Comparison of ENCODE assay signal across 15 cellular contexts in genomic region chr7:40978047-40978446, GRCh38.
A peak's percentile ranks its signal among the peaks of the same experiment; 100 is the strongest.
DNase-seq lines count a peak whose midpoint lies in the region; ATAC-seq lines count a peak whose summit lies in the region.
"Had no signal": no experiment of that assay in that cellular context is flagged by ENCODE, and none has a peak within 500 bp of the region (broad histone marks: within the 10 kb centered on the region; RNA-seq: fewer than 3 reads in every experiment).

No MANE protein-coding gene starts in this region.

- no peak overlapping the region for H3K23ac ChIP-seq in trophoblast cell (ENCODE audit: low read length)

- no peak overlapping the region for H3K4me3 ChIP-seq in trophoblast cell (ENCODE audit: low read depth, low read length)

- H3K9me3 ChIP-seq in trophoblast cell (ENCODE audit: insufficient read depth, low read depth, low read length), result peaks cover 3% of the 10 kb centered on the region

- no peak overlapping the region for H4K8ac ChIP-seq in trophoblast cell (ENCODE audit: low read depth, low read length)

- no peak overlapping the region for H2AFZ ChIP-seq in trophoblast cell (ENCODE audit: insufficient read depth, low read length, poor library complexity)

- no peak overlapping the region for H2AK5ac ChIP-seq in trophoblast cell (ENCODE audit: low read length)

- peaks cover 9% of the 10 kb centered on the region for H3K79me1 ChIP-seq in trophoblast cell (ENCODE audit: low read length)

- H3K4me1 ChIP-seq in trophoblast cell (ENCODE audit: control insufficient read depth in 1 of 2, insufficient read depth in 2 of 2, low read length in 2 of 2), result peaks cover 6 to 13% of the 10 kb centered on the region in 2 experiments

- DNase-seq in Daoy (ENCODE audit: low read depth) (peak; percentile 29), M059J (ENCODE audit: low read depth) (peak; percentile 8), astrocyte of the hippocampus (ENCODE audit: low read depth, low spot score) (peak; percentile 62), trophoblast cell (no peak), G401 (ENCODE audit: low spot score) (no peak)
- no peak for DNase-seq in stimulated activated CD4-positive, alpha-beta T cell treated with anti-CD3 and anti-CD28 coated beads, Interleukin-4, amount 100 ng/mL, for 4 hours
- DNase-seq: CD4-positive, CD25-positive, alpha-beta regulatory T cell; COR-L47; DMS53; NCI-H1417; NCI-H187 treated with DMSO at 0.1 percent for 48 hours; NCI-H2227 treated with DMSO at 0.1 percent for 48 hours; NCI-H510A treated with DMSO at 0.1 percent for 48 hours had no signal

- H2BK120ac ChIP-seq in trophoblast cell (ENCODE audit: insufficient read depth, low read length, poor library complexity), result no peak overlapping the region

- peak overlapping the region; percentile 15 for H2BK12ac ChIP-seq in trophoblast cell (ENCODE audit: low read length)

- no peak overlapping the region for H3K14ac ChIP-seq in trophoblast cell (ENCODE audit: low read length)

- in situ Hi-C loops in G401 (cut with HindIII; ENCODE audit: low sequenced_read_pairs), result no loop called here

- H2BK5ac ChIP-seq in trophoblast cell (ENCODE audit: low read depth, low read length, poor library complexity), result peak overlapping the region; percentile 16

- H3K36me3 ChIP-seq in trophoblast cell (ENCODE audit: control insufficient read depth in 1 of 2, insufficient read depth in 2 of 2, low read length in 2 of 2), result no peaks in the 10 kb centered on the region

- ATAC-seq in GM21576 (IDR thresholded peaks at IDR 0.05; ENCODE audit: unreplicated experiment), result no peak
- ATAC-seq: Panc1 had no signal

- no peak overlapping the region for H4K12ac ChIP-seq in trophoblast cell (ENCODE audit: low read depth, low read length)

- H3K79me2 ChIP-seq in trophoblast cell (ENCODE audit: control insufficient read depth, insufficient read depth, low read length, poor library complexity), result no peaks in the 10 kb centered on the region

- H3K4ac ChIP-seq in trophoblast cell (ENCODE audit: low read depth, low read length), result no peak overlapping the region

- no peak overlapping the region for H3K27ac ChIP-seq in trophoblast cell (ENCODE audit: low read depth, low read length)

- no peak overlapping the region for H3K4me2 ChIP-seq in trophoblast cell (ENCODE audit: low read length)

- H3K9ac ChIP-seq in trophoblast cell (ENCODE audit: low read length), result no peak overlapping the region

- H3K18ac ChIP-seq in trophoblast cell (ENCODE audit: low read length), result no peak overlapping the region

- WGBS in trophoblast cell (ENCODE audit: extremely low coverage, insufficient coverage, insufficient read length), result no CpG with 5 or more reads among the region's 1 CpG

- no peaks in the 10 kb centered on the region for H3K27me3 ChIP-seq in trophoblast cell (ENCODE audit: insufficient read depth, low read length)

- peak overlapping the region; percentile 38 for H4K91ac ChIP-seq in trophoblast cell (ENCODE audit: low read depth, low read length)

Comparison
In these comparisons a context has a peak if more than half of its experiments do, and no peak if none do; other contexts are left out.
1. DNase-seq: peak in Daoy (single experiment), M059J (single experiment) and astrocyte of the hippocampus (single experiment); none in trophoblast cell (0 of 2), stimulated activated CD4-positive, alpha-beta T cell treated with anti-CD3 and anti-CD28 coated beads, Interleukin-4, amount 100 ng/mL, for 4 hours (0 of 2) and G401 (single experiment).